Comparison of ENCODE assay signal across 19 cellular contexts in genomic region chr2:189624648-189625355, GRCh38. TPM values are rescaled to one million over a fixed set of nuclear protein-coding genes. Genes with fewer than 3 reads are reported as not detected.
DNase-seq lines count a peak whose midpoint lies in the region; ATAC-seq and TF ChIP-seq lines count a peak whose summit lies in the region.
"Had no signal": no experiment of that assay in that cellular context is flagged by ENCODE, and none has a peak within 500 bp of the region (broad histone marks: within the 10 kb centered on the region; RNA-seq: fewer than 3 reads in every experiment).

No MANE protein-coding gene starts in this region.

- ATAC-seq in T-helper 17 cell (no peak), GM18867 (IDR thresholded peaks at IDR 0.05; ENCODE audit: unreplicated experiment) (no peak)
- ATAC-seq: left ventricle myocardium superior had no signal

- DNase-seq in DMS53 (lab: John Stamatoyannopoulos, UW) (peak; percentile 90), T-helper 17 cell (no peak), kidney tubule cell (ENCODE audit: low spot score) (peak; percentile 6), SIG-M5 (lab: John Stamatoyannopoulos, UW) (no peak), middle frontal gyrus (ENCODE audit: extremely low spot score, low spot score) (no peak)
- DNase-seq: activated CD4-positive, alpha-beta T cell treated with anti-CD3 and anti-CD28 coated beads, Interleukin-2, amount 10 ng/mL, durations not matched to agents 7 days and 5 days; activated T-cell treated with anti-CD3 and anti-CD28 coated beads, Interleukin-2, amount 50 U/mL, for 48 hours; BE2C; DMS79; effector memory CD4-positive, alpha-beta T cell; left ventricle myocardium superior; MM.1S; NCI-H2029 treated with DMSO at 0.1 percent for 48 hours; SHP77 treated with DMSO at 0.1 percent for 48 hours; T1000; transverse colon had no signal

- H3K36me3 Mint-ChIP-seq in T-helper 17 cell (ENCODE audit: low read depth) = no peaks in the 10 kb centered on the region

- TF ChIP-seq CTCF in HEK293 (tag by site-specific recombination; IDR thresholded peaks at IDR 0.05) = no peak

- H3K27ac ChIP-seq in HEK293 (ENCODE audit: extremely low read depth, low read depth, low read length) = no peak overlapping the region
- H3K27ac ChIP-seq: prostate gland, transverse colon had no signal

- no peaks in the 10 kb centered on the region for H3K4me1 ChIP-seq in HEK293 (ENCODE audit: control insufficient read depth, insufficient read depth, low read length)
- H3K4me1 ChIP-seq: prostate gland, transverse colon had no signal

- H3K4me3 Mint-ChIP-seq in T-helper 17 cell = no peak overlapping the region
- H3K4me3 Mint-ChIP-seq: activated CD4-positive, alpha-beta T cell treated with anti-CD3 and anti-CD28 coated beads, Interleukin-2, amount 10 ng/mL, durations not matched to agents 7 days and 5 days had no signal

- H3K4me1 Mint-ChIP-seq in T-helper 17 cell = peaks cover 18% of the 10 kb centered on the region

- H3K4me3 ChIP-seq in HEK293 (ENCODE audit: low read depth, low read length) = no peak overlapping the region
- H3K4me3 ChIP-seq: prostate gland, transverse colon had no signal

- H3K27ac Mint-ChIP-seq in T-helper 17 cell = peak overlapping the region; percentile 72
- H3K27ac Mint-ChIP-seq: activated CD4-positive, alpha-beta T cell treated with anti-CD3 and anti-CD28 coated beads, Interleukin-2, amount 10 ng/mL, durations not matched to agents 7 days and 5 days had no signal

- POLR2A ChIA-PET in HEK293 (lab: Yijun Ruan, JAX) = no interaction called here

- CTCF ChIA-PET in HEK293 (lab: Yijun Ruan, JAX) = interaction anchor here (0.5 kb wide), 1 partner anchor 10 kb away, joined by 3 read pairs; no protein-coding TSS in a partner anchor

- H3K36me3 ChIP-seq in HEK293 (ENCODE audit: control insufficient read depth in 2 of 2, insufficient read depth in 1 of 2, low read length in 2 of 2) = no peaks in the 10 kb centered on the region
- H3K36me3 ChIP-seq: BE2C, prostate gland, transverse colon had no signal

- H3K9me3 ChIP-seq in HEK293 (ENCODE audit: control insufficient read depth, insufficient read depth, low read depth, low read length) (no peaks in the 10 kb centered on the region), T-helper 17 cell (ENCODE audit: control insufficient read depth, low read length, poor library complexity, severe bottlenecking) (no peaks in the 10 kb centered on the region)
- H3K9me3 ChIP-seq: BE2C, prostate gland, transverse colon had no signal

- no peaks in the 10 kb centered on the region for H3K27me3 Mint-ChIP-seq in T-helper 17 cell
- H3K27me3 Mint-ChIP-seq: activated CD4-positive, alpha-beta T cell treated with anti-CD3 and anti-CD28 coated beads, Interleukin-2, amount 10 ng/mL, durations not matched to agents 7 days and 5 days had no signal

TF ChIP-seq in HEK293, 187 proteins besides CTCF, POLR2A, EP300 and RAD21:
- no peak for TF ChIP-seq ZNF600 (tag by site-specific recombination; IDR thresholded peaks at IDR 0.05)
- TF ChIP-seq WT1 (tag by site-specific recombination; IDR thresholded peaks at IDR 0.05) = 0 out of 2 replicates have a peak, but pooled peaks have one; percentile 34
- no peak for TF ChIP-seq ZNF670 (tag by site-specific recombination; IDR thresholded peaks at IDR 0.05; ENCODE audit: low read depth)
- TF ChIP-seq ZNF404 (tag by site-specific recombination; IDR thresholded peaks at IDR 0.05) = no peak
- TF ChIP-seq EGR2 (tag by site-specific recombination; IDR thresholded peaks at IDR 0.05; ENCODE audit: low read depth) = peak; percentile 44; the same call in 1 of the 2 replicates
- TF ChIP-seq ZNF2 (tag by site-specific recombination; IDR thresholded peaks at IDR 0.05) = no peak
- no peak for TF ChIP-seq GFI1B (tag by site-specific recombination; IDR thresholded peaks at IDR 0.05)
- TF ChIP-seq PRDM1 (tag by site-specific recombination; IDR thresholded peaks at IDR 0.05) = peak; percentile 49; the same call in 1 of the 2 replicates
- TF ChIP-seq ZNF677 (tag by site-specific recombination; IDR thresholded peaks at IDR 0.05) = no peak
- TF ChIP-seq, protein P1, sequence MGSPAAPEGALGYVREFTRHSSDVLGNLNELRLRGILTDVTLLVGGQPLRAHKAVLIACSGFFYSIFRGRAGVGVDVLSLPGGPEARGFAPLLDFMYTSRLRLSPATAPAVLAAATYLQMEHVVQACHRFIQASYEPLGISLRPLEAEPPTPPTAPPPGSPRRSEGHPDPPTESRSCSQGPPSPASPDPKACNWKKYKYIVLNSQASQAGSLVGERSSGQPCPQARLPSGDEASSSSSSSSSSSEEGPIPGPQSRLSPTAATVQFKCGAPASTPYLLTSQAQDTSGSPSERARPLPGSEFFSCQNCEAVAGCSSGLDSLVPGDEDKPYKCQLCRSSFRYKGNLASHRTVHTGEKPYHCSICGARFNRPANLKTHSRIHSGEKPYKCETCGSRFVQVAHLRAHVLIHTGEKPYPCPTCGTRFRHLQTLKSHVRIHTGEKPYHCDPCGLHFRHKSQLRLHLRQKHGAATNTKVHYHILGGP (tag by site-specific recombination; IDR thresholded peaks at IDR 0.05) = no peak
- TF ChIP-seq ZNF768 (tag by site-specific recombination; IDR thresholded peaks at IDR 0.05) = no peak
- TF ChIP-seq ZNF580 (tag by site-specific recombination; IDR thresholded peaks at IDR 0.05) = no peak
- no peak for TF ChIP-seq ZBTB48 (tag by site-specific recombination; IDR thresholded peaks at IDR 0.05)
- TF ChIP-seq ZNF132 (tag by site-specific recombination; IDR thresholded peaks at IDR 0.05; ENCODE audit: borderline replicate concordance) = no peak
- TF ChIP-seq SCRT2 (tag by site-specific recombination; IDR thresholded peaks at IDR 0.05) = no peak

RNA-seq across cellular contexts. Expression of gene ASNSD1, which starts 36.5 kb away (rescaled TPM):
- 10 to 100 TPM; 34.2 to 40.4 TPM for total RNA-seq in T-helper 17 cell

RNA-seq across cellular contexts. Expression of gene SLC40A1, which starts 44.2 kb away (rescaled TPM):
- 10 to 100 TPM; 30.9 to 92.7 TPM for total RNA-seq in T-helper 17 cell

RNA-seq across cellular contexts. Expression of gene ANKAR, which starts 49.7 kb away (rescaled TPM):
- total RNA-seq in T-helper 17 cell = 10 to 100 TPM in 1 of 2 donors, 1 to 10 TPM in 1; 8.0 to 10.0 TPM

Comparison
In these comparisons a context has a peak if more than half of its experiments do, and no peak if none do; other contexts are left out.
1. DNase-seq: peak in DMS53 (single experiment) and kidney tubule cell (single experiment); none in T-helper 17 cell (0 of 3), SIG-M5 (single experiment) and middle frontal gyrus (single experiment).